In genomic region chr9:96136992-96137665, GRCh38 we compare ENCODE assay signal across 1 cellular context.
TF ChIP-seq lines count a peak whose summit lies in the region.

No MANE protein-coding gene starts in this region.

TF ChIP-seq in GM12878, 131 proteins besides CTCF, POLR2A, EP300 and RAD21 (continued from another document):
- peak; percentile 15; the same call in 1 of the 2 replicates for TF ChIP-seq RELB (IDR thresholded peaks at IDR 0.05; ENCODE audit: low read depth)
- peak; percentile 59 for TF ChIP-seq ATF7 (IDR thresholded peaks at IDR 0.05; ENCODE audit: low read depth)
- no peak for TF ChIP-seq EGR1 (IDR thresholded peaks at IDR 0.05; ENCODE audit: borderline replicate concordance in 1 of 2, low read depth in 2 of 2, low read length in 2 of 2)
